22 cellular contexts compared by ENCODE assay signal in genomic region chr1:235319255-235319654, GRCh38. TPM values are rescaled to one million over a fixed set of nuclear protein-coding genes. Genes with fewer than 3 reads are reported as not detected.
A peak's percentile ranks its signal among the peaks of the same experiment; 100 is the strongest.
DNase-seq lines count a peak whose midpoint lies in the region; ATAC-seq and TF ChIP-seq lines count a peak whose summit lies in the region.
"Had no signal": no experiment of that assay in that cellular context is flagged by ENCODE, and none has a peak within 500 bp of the region (broad histone marks: within the 10 kb centered on the region; RNA-seq: fewer than 3 reads in every experiment).

No MANE protein-coding gene starts in this region.

- no peak for DNase-seq in CD4-positive, alpha-beta T cell
- no peak for DNase-seq in naive thymus-derived CD4-positive, alpha-beta T cell
- DNase-seq in NCI-H82 (lab: John Stamatoyannopoulos, UW): no peak
- DNase-seq: activated CD4-positive, alpha-beta T cell treated with anti-CD3 and anti-CD28 coated beads for 36 hours; activated T-cell treated with anti-CD3 and anti-CD28 coated beads, Interleukin-2, amount 50 U/mL, for 4 hours; aorta; hypothalamus; left cardiac atrium; NCI-H1092 treated with DMSO at 0.1 percent for 48 hours; NCI-H1694 treated with DMSO at 0.1 percent for 48 hours; NCI-H446; pancreas; SIG-M5; stimulated activated CD4-positive, alpha-beta T cell treated with anti-CD3 and anti-CD28 coated beads, Interleukin-1b, Interleukin-23, amount 100 ng/mL, for 48 hours; tibial artery had no signal

- H3K9me3 ChIP-seq in BLaER1: no peaks in the 10 kb centered on the region
- H3K9me3 ChIP-seq in CD4-positive, alpha-beta T cell (ENCODE audit: control insufficient read depth, low read length): no peaks in the 10 kb centered on the region
- H3K9me3 ChIP-seq in naive thymus-derived CD4-positive, alpha-beta T cell (ENCODE audit: control insufficient read depth in 2 of 3, low read length in 3 of 3): no peaks in the 10 kb centered on the region
- H3K9me3 ChIP-seq: pancreas, tibial artery had no signal

- H3K36me3 Mint-ChIP-seq in CD4-positive, alpha-beta T cell (ENCODE audit: low read depth): peaks cover 47% of the 10 kb centered on the region
- peaks cover 16% of the 10 kb centered on the region for H3K36me3 Mint-ChIP-seq in activated naive CD8-positive, alpha-beta T cell
- H3K36me3 Mint-ChIP-seq in naive thymus-derived CD4-positive, alpha-beta T cell: peaks cover 12 to 27% (median 24%) of the 10 kb centered on the region in 5 donors

- no peak for TF ChIP-seq CTCF in CD4-positive, alpha-beta T cell (IDR thresholded peaks at IDR 0.05)

- peak overlapping the region; percentile 33 for H3K27ac Mint-ChIP-seq in CD4-positive, alpha-beta T cell
- H3K27ac Mint-ChIP-seq in activated naive CD8-positive, alpha-beta T cell: peak overlapping the region; percentile 83
- peak overlapping the region in 3 of 9 donors; percentile 46 to 71 (median 56) for H3K27ac Mint-ChIP-seq in naive thymus-derived CD4-positive, alpha-beta T cell
- H3K27ac Mint-ChIP-seq: T-helper 2 cell treated with Interferon-gamma antibody and Interleukin-4, amounts not matched to agents 5 μg/mL and 100 μg/mL, for 36 hours had no signal

- peaks cover 100% of the 10 kb centered on the region for H4K20me1 ChIP-seq in BLaER1

- H3K27me3 ChIP-seq in BLaER1: no peaks in the 10 kb centered on the region
- H3K27me3 ChIP-seq in CD4-positive, alpha-beta T cell (ENCODE audit: control insufficient read depth, insufficient read depth, low read length): no peaks in the 10 kb centered on the region
- H3K27me3 ChIP-seq in naive thymus-derived CD4-positive, alpha-beta T cell (ENCODE audit: control insufficient read depth in 2 of 2, insufficient read depth in 2 of 2, low read length in 2 of 2): no peaks in the 10 kb centered on the region
- H3K27me3 ChIP-seq: pancreas, tibial artery had no signal

- H3K4me3 ChIP-seq in BLaER1: no peak overlapping the region
- H3K4me3 ChIP-seq in naive thymus-derived CD4-positive, alpha-beta T cell (ENCODE audit: low read length): no peak overlapping the region
- H3K4me3 ChIP-seq: pancreas, smooth muscle cell, tibial artery had no signal

- H3K4me1 ChIP-seq in BLaER1: peaks cover 28% of the 10 kb centered on the region
- peaks cover 36 to 39% of the 10 kb centered on the region in 2 donors for H3K4me1 ChIP-seq in naive thymus-derived CD4-positive, alpha-beta T cell (ENCODE audit: control insufficient read depth in 2 of 2, insufficient read depth in 2 of 2, low read length in 2 of 2)

- no peaks in the 10 kb centered on the region for H3K27me3 Mint-ChIP-seq in CD4-positive, alpha-beta T cell
- no peaks in the 10 kb centered on the region for H3K27me3 Mint-ChIP-seq in activated naive CD8-positive, alpha-beta T cell
- H3K27me3 Mint-ChIP-seq in naive thymus-derived CD4-positive, alpha-beta T cell: no peaks in the 10 kb centered on the region
- H3K27me3 Mint-ChIP-seq: activated CD4-positive, alpha-beta T cell treated with anti-CD3 and anti-CD28 coated beads for 36 hours had no signal

- ATAC-seq in CD4-positive, alpha-beta T cell (ENCODE audit: poor library complexity): no peak
- no peak for ATAC-seq in naive thymus-derived CD4-positive, alpha-beta T cell
- no peak for ATAC-seq in HG02840 (IDR thresholded peaks at IDR 0.05; ENCODE audit: low FRiP score, unreplicated experiment)
- ATAC-seq in GM18520 (IDR thresholded peaks at IDR 0.05; ENCODE audit: unreplicated experiment): no peak
- ATAC-seq: activated CD4-positive, alpha-beta T cell treated with anti-CD3 and anti-CD28 coated beads for 36 hours; activated T-cell treated with anti-CD3 and anti-CD28 coated beads, Interleukin-2, amount 50 U/mL, for 4 hours; left cardiac atrium; pancreas had no signal

- intact Hi-C loops in CD4-positive, alpha-beta T cell (cut with DNase I, micrococcal nuclease): no loop called here
- intact Hi-C loops in naive thymus-derived CD4-positive, alpha-beta T cell (cut with micrococcal nuclease): no loop called here

- H3K27ac ChIP-seq in BLaER1: no peak overlapping the region
- no peak overlapping the region for H3K27ac ChIP-seq in CD4-positive, alpha-beta T cell (ENCODE audit: low read depth, low read length)
- no peak overlapping the region for H3K27ac ChIP-seq in naive thymus-derived CD4-positive, alpha-beta T cell (ENCODE audit: low read depth, low read length)
- H3K27ac ChIP-seq: pancreas, tibial artery had no signal

- H3K4me2 ChIP-seq in BLaER1: 0 out of 2 replicates have a peak overlapping the region, but pooled peaks have one; percentile 18
- H3K4me2 ChIP-seq: smooth muscle cell had no signal

- no peak overlapping the region for H3K4me3 Mint-ChIP-seq in CD4-positive, alpha-beta T cell
- peak overlapping the region; percentile 60 for H3K4me3 Mint-ChIP-seq in activated naive CD8-positive, alpha-beta T cell
- H3K4me3 Mint-ChIP-seq in naive thymus-derived CD4-positive, alpha-beta T cell: peak overlapping the region in 6 of 10 donors; percentile 26 to 53 (median 32)
- H3K4me3 Mint-ChIP-seq: activated CD4-positive, alpha-beta T cell treated with anti-CD3 and anti-CD28 coated beads for 36 hours; activated T-cell treated with anti-CD3 and anti-CD28 coated beads, Interleukin-2, amount 50 U/mL, for 4 hours; neural crest cell; T-helper 2 cell treated with Interferon-gamma antibody and Interleukin-4, amounts not matched to agents 5 μg/mL and 100 μg/mL, for 36 hours had no signal

- POLR2A ChIA-PET in CD4-positive, alpha-beta T cell (lab: Charles Lee): interaction anchor here (0.9 kb wide), 1 partner anchor 12 kb away, joined by 3 read pairs; no protein-coding TSS in a partner anchor
- POLR2A ChIA-PET in naive thymus-derived CD4-positive, alpha-beta T cell (lab: Charles Lee): interaction anchor here (0.6 to 2.1 kb wide), 3 partner anchors 9 to 23 kb away, joined by 3 to 7 read pairs (median 4); partner anchors contain the start of genes ARID4B and GGPS1

- H3K4me1 Mint-ChIP-seq in CD4-positive, alpha-beta T cell (ENCODE audit: low read depth): peaks cover 73% of the 10 kb centered on the region
- peaks cover 78% of the 10 kb centered on the region for H3K4me1 Mint-ChIP-seq in activated naive CD8-positive, alpha-beta T cell (ENCODE audit: low read depth)
- H3K4me1 Mint-ChIP-seq in naive thymus-derived CD4-positive, alpha-beta T cell: peaks cover 63 to 82% (median 78%) of the 10 kb centered on the region in 7 donors

- no peaks in the 10 kb centered on the region for H3K9me3 Mint-ChIP-seq in CD4-positive, alpha-beta T cell
- no peaks in the 10 kb centered on the region for H3K9me3 Mint-ChIP-seq in activated naive CD8-positive, alpha-beta T cell (ENCODE audit: low read depth)
- H3K9me3 Mint-ChIP-seq in naive thymus-derived CD4-positive, alpha-beta T cell: no peaks in the 10 kb centered on the region
- H3K9me3 Mint-ChIP-seq: activated T-cell treated with anti-CD3 and anti-CD28 coated beads, Interleukin-2, amount 50 U/mL, for 4 hours; neural crest cell; T-helper 2 cell treated with Interferon-gamma antibody and Interleukin-4, amounts not matched to agents 5 μg/mL and 100 μg/mL, for 36 hours had no signal

- H3K36me3 ChIP-seq in BLaER1: peaks cover 75% of the 10 kb centered on the region
- H3K36me3 ChIP-seq in naive thymus-derived CD4-positive, alpha-beta T cell (ENCODE audit: control insufficient read depth in 2 of 3, insufficient read depth in 3 of 3, low read length in 3 of 3): peaks cover 0 to 17% (median 5%) of the 10 kb centered on the region in 3 experiments
- H3K36me3 ChIP-seq: pancreas had no signal

- CTCF ChIA-PET in CD4-positive, alpha-beta T cell (lab: Charles Lee): interaction anchor here (1.1 kb wide), 1 partner anchor 9 kb away, joined by 3 read pairs; the partner anchor contains the start of genes ARID4B and GGPS1
- CTCF ChIA-PET in naive thymus-derived CD4-positive, alpha-beta T cell (lab: Charles Lee): no interaction called here

- H3K9ac ChIP-seq in BLaER1: no peak overlapping the region

RNA-seq across cellular contexts. Expression of gene ARID4B, which starts 8.7 kb away (rescaled TPM):
- 100 to 1,000 TPM; 127 to 130 TPM for total RNA-seq in CD4-positive, alpha-beta T cell
- 100 to 1,000 TPM in 2 of 5 experiments, 10 to 100 TPM in 3; 60.8 to 124 (median 93.2) TPM for total RNA-seq in naive thymus-derived CD4-positive, alpha-beta T cell
- polyA plus RNA-seq in naive thymus-derived CD4-positive, alpha-beta T cell: 10 to 100 TPM; 63.3 to 76.3 TPM

RNA-seq across cellular contexts. Expression of gene GGPS1, which starts 9.1 kb away (rescaled TPM):
- total RNA-seq in CD4-positive, alpha-beta T cell: 10 to 100 TPM; 20.6 to 20.9 TPM
- 10 to 100 TPM; 26.5 to 51.7 (median 30.2) TPM for total RNA-seq in naive thymus-derived CD4-positive, alpha-beta T cell
- polyA plus RNA-seq in naive thymus-derived CD4-positive, alpha-beta T cell: 10 to 100 TPM; 61.5 to 70.0 TPM

RNA-seq across cellular contexts. Expression of gene TBCE, which starts 48.0 kb away (rescaled TPM):
- total RNA-seq in CD4-positive, alpha-beta T cell: 1 to 10 TPM; 7.0 to 8.4 TPM
- total RNA-seq in naive thymus-derived CD4-positive, alpha-beta T cell: 10 to 100 TPM; 16.8 to 26.1 (median 20.6) TPM
- 10 to 100 TPM; 12.9 to 16.1 TPM for polyA plus RNA-seq in naive thymus-derived CD4-positive, alpha-beta T cell
